In the genomic region with DNA sequence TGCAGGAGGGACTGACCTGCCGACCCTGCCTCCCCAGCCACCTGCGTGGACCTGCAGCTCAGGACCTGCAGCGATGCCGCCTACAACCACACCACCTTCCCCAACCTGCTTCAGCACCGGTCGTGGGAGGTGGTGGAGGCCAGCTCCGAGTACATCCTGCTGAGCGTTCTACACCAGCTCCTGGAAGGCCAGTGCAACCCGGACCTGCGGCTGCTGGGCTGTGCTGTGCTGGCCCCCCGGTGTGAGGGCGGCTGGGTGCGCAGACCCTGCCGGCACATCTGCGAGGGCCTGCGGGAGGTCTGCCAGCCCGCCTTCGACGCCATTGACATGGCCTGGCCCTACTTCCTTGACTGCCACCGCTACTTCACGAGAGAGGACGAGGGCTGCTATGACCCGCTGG, we compare ENCODE assay signal across 24 cellular contexts. TPM values are rescaled to one million over a fixed set of nuclear protein-coding genes. Genes with fewer than 3 reads are reported as not detected.
DNase-seq lines count a peak whose midpoint lies in the region; ATAC-seq, FAIRE-seq and TF ChIP-seq lines count a peak whose summit lies in the region.
"Had no signal": no experiment of that assay in that cellular context is flagged by ENCODE, and none has a peak within 500 bp of the region (broad histone marks: within the 10 kb centered on the region; RNA-seq: fewer than 3 reads in every experiment).

No MANE protein-coding gene starts in this region.

- H3K79me2 ChIP-seq in H1 (ENCODE audit: control insufficient read depth in 1 of 2, insufficient read depth in 2 of 2, low read length in 2 of 2): peaks cover 0 to 9% of the 10 kb centered on the region in 2 experiments; a peak in 1 of 4 replicates

- DNase-seq in H1 (ENCODE audit: low read depth in 1 of 2, low spot score in 2 of 2) (no peak), NCI-H748 (lab: John Stamatoyannopoulos, UW; ENCODE audit: unreplicated experiment) (no peak)
- no peak for DNase-seq in natural killer cell treated with Interleukin-12 subunit alpha and Interleukin-12 subunit beta and Interleukin-15 and Interleukin-18, amount 100 ng/mL, for 72 hours (ENCODE audit: low spot score)
- DNase-seq: 8988T; ACHN; AML-193; BE2C; Caco-2; CD4-positive, CD25-positive, alpha-beta regulatory T cell; CD8-positive, alpha-beta T cell; DMS153; DND-41; GM23248; H9; HFFc6 had no signal

- no peak for TF ChIP-seq EP300 in H1 (IDR thresholded peaks at IDR 0.05; ENCODE audit: borderline replicate concordance in 1 of 2, low read depth in 2 of 2, low read length in 2 of 2)

- H3K27ac Mint-ChIP-seq in natural killer cell treated with Interleukin-12 subunit alpha and Interleukin-12 subunit beta and Interleukin-15 and Interleukin-18, amount 100 ng/mL, for 72 hours: no peak overlapping the region
- H3K27ac Mint-ChIP-seq: CD4-positive, CD25-positive, alpha-beta regulatory T cell; CD8-positive, alpha-beta T cell; HFFc6 had no signal

- H3K27me3 ChIP-seq in BLaER1 (0 out of 2 replicates have a peak, but pooled peaks cover 4% of the 10 kb centered on the region), H1 (replicated peaks in 1 of 4; ENCODE audit: control insufficient read depth in 3 of 4, extremely low read depth in 1 of 4, insufficient read depth in 3 of 4, low read length in 3 of 4) (no peaks in the 10 kb centered on the region)

- H3K23ac ChIP-seq in H1 (ENCODE audit: insufficient read length): no peak overlapping the region

- peaks cover 6% of the 10 kb centered on the region; the same call in 1 of the 2 replicates for H3K79me1 ChIP-seq in H1 (ENCODE audit: low read depth, low read length)

- peaks cover 4% of the 10 kb centered on the region; the same call in 1 of the 2 replicates for H3K23me2 ChIP-seq in H1 (ENCODE audit: low read depth, low read length)

- H4K20me1 ChIP-seq in BLaER1 (no peaks in the 10 kb centered on the region), H1 (replicated peaks in 1 of 2; ENCODE audit: control insufficient read depth in 1 of 2, insufficient read depth in 2 of 2, low read length in 2 of 2) (peaks cover 6 to 21% of the 10 kb centered on the region in 2 experiments)

- WGBS in H1 (ENCODE audit: extremely low coverage in 1 of 2, insufficient coverage in 1 of 2, insufficient read length in 1 of 2, insufficient replicate concordance in 2 of 2, low coverage in 1 of 2, low lambda C conversion rate in 2 of 2, missing lambda C conversion rate in 1 of 2), 2 experiments: 88% methylated on average over 21 of the region's 23 CpGs; no CpG with 5 or more reads in 1 of the 2 experiments

- no peak overlapping the region for H3K14ac ChIP-seq in H1 (ENCODE audit: insufficient read length)

- no peak overlapping the region for H2AK5ac ChIP-seq in H1 (ENCODE audit: low read depth, low read length)

- H2BK120ac ChIP-seq in H1 (replicated peaks; ENCODE audit: low read depth, low read length): no peak overlapping the region

- no peaks in the 10 kb centered on the region for H3K4me1 Mint-ChIP-seq in natural killer cell treated with Interleukin-12 subunit alpha and Interleukin-12 subunit beta and Interleukin-15 and Interleukin-18, amount 100 ng/mL, for 72 hours (ENCODE audit: low read depth in 2 of 2)
- H3K4me1 Mint-ChIP-seq: CD4-positive, CD25-positive, alpha-beta regulatory T cell; H9 had no signal

- no peak overlapping the region for H3K4me3 Mint-ChIP-seq in natural killer cell treated with Interleukin-12 subunit alpha and Interleukin-12 subunit beta and Interleukin-15 and Interleukin-18, amount 100 ng/mL, for 72 hours
- H3K4me3 Mint-ChIP-seq: CD4-positive, CD25-positive, alpha-beta regulatory T cell; CD8-positive, alpha-beta T cell; H9; HFFc6 had no signal

- no peak for TF ChIP-seq CTCF in HEK293 (tag by site-specific recombination; IDR thresholded peaks at IDR 0.05)
- no peak for TF ChIP-seq CTCF in H1 (IDR thresholded peaks at IDR 0.05; ENCODE audit: control extremely low read depth in 1 of 3, insufficient read depth in 1 of 3, low read depth in 1 of 3, low read length in 3 of 3)

- no peak overlapping the region for H4K5ac ChIP-seq in H1 (ENCODE audit: insufficient read length, low read depth, low read length)

- no peak overlapping the region for H2AFZ ChIP-seq in H1 (ENCODE audit: low read length)
- H2AFZ ChIP-seq: GM23248 had no signal

- no peaks in the 10 kb centered on the region for H3K36me3 Mint-ChIP-seq in natural killer cell treated with Interleukin-12 subunit alpha and Interleukin-12 subunit beta and Interleukin-15 and Interleukin-18, amount 100 ng/mL, for 72 hours
- H3K36me3 Mint-ChIP-seq: CD4-positive, CD25-positive, alpha-beta regulatory T cell; CD8-positive, alpha-beta T cell had no signal

- peak overlapping the region; percentile 44; the same call in 1 of the 2 replicates for H2BK5ac ChIP-seq in H1 (ENCODE audit: low read depth, low read length)

- no peak overlapping the region for H3K18ac ChIP-seq in H1 (ENCODE audit: extremely low read depth, low read length)

- CTCF ChIA-PET in HEK293 (lab: Yijun Ruan, JAX) (no interaction called here), H1 (lab: Charles Lee; ENCODE audit: partially characterized antibody) (interaction anchor here (0.8 to 2.1 kb wide), 2 partner anchors 133 to 433 kb away, joined by 3 to 11 read pairs; no protein-coding TSS in a partner anchor)

- no peak for ATAC-seq in natural killer cell treated with Interleukin-12 subunit alpha and Interleukin-12 subunit beta and Interleukin-15 and Interleukin-18, amount 100 ng/mL, for 72 hours
- no peak for ATAC-seq in HG03025 (IDR thresholded peaks at IDR 0.05; ENCODE audit: low FRiP score, unreplicated experiment)
- ATAC-seq: A549; CD8-positive, alpha-beta T cell; HCT116 had no signal

- H3K4me3 ChIP-seq in BLaER1 (no peak overlapping the region), HEK293 (ENCODE audit: low read depth, low read length) (no peak overlapping the region), H1 (ENCODE audit: extremely low read depth in 1 of 4, insufficient read depth in 2 of 4, low read depth in 3 of 4, low read length in 4 of 4) (no peak overlapping the region)
- H3K4me3 ChIP-seq: A549, GM23248 had no signal

- peak overlapping the region; percentile 82 for H3K4me2 ChIP-seq in BLaER1
- no peak overlapping the region for H3K4me2 ChIP-seq in H1 (ENCODE audit: insufficient read depth in 1 of 2, low read depth in 2 of 2, low read length in 2 of 2)
- H3K4me2 ChIP-seq: A549 had no signal

- TF ChIP-seq POLR2A in H1 (IDR thresholded peaks at IDR 0.05; ENCODE audit: control extremely low read depth in 1 of 2, low read depth in 2 of 2, low read length in 2 of 2): no peak

- H2BK12ac ChIP-seq in H1 (ENCODE audit: low read depth, low read length): no peak overlapping the region

- H3K9me3 ChIP-seq in BLaER1 (no peaks in the 10 kb centered on the region), HEK293 (ENCODE audit: control insufficient read depth, insufficient read depth, low read depth, low read length) (no peaks in the 10 kb centered on the region), H1 (ENCODE audit: insufficient read depth in 2 of 2, low read depth in 1 of 2, low read length in 1 of 2) (no peaks in the 10 kb centered on the region)
- H3K9me3 ChIP-seq: A549, BE2C, Caco-2 had no signal

- no peak for TF ChIP-seq RAD21 in H1 (IDR thresholded peaks at IDR 0.05 in 1 of 2, conservative IDR thresholded peaks at IDR 0.05 in 1 of 2; ENCODE audit: low read depth in 2 of 2, low read length in 2 of 2)

- no peaks in the 10 kb centered on the region for H3K9me3 Mint-ChIP-seq in natural killer cell treated with Interleukin-12 subunit alpha and Interleukin-12 subunit beta and Interleukin-15 and Interleukin-18, amount 100 ng/mL, for 72 hours
- H3K9me3 Mint-ChIP-seq: CD4-positive, CD25-positive, alpha-beta regulatory T cell; CD8-positive, alpha-beta T cell; H9; HFFc6 had no signal

- H3K56ac ChIP-seq in H1 (replicated peaks; ENCODE audit: insufficient read length, low read depth, low read length): no peak overlapping the region

- no peak overlapping the region; the same call in 1 of the 2 replicates for H4K8ac ChIP-seq in H1 (ENCODE audit: extremely low read depth, insufficient read depth, low read length)

- H2BK15ac ChIP-seq in H1 (ENCODE audit: low read length): no peak overlapping the region

- POLR2A ChIA-PET in HEK293 (lab: Yijun Ruan, JAX) (no interaction called here), H1 (lab: Charles Lee; ENCODE audit: partially characterized antibody) (interaction anchor here (0.6 to 3.2 kb wide), 2 partner anchors 8 to 155 kb away, joined by 3 to 12 read pairs; a partner anchor contains a TSS)

- peaks cover 88% of the 10 kb centered on the region for H3K4me1 ChIP-seq in BLaER1
- no peaks in the 10 kb centered on the region for H3K4me1 ChIP-seq in HEK293 (ENCODE audit: control insufficient read depth, insufficient read depth, low read length)
- H3K4me1 ChIP-seq in H1 (replicated peaks in 1 of 4; ENCODE audit: control insufficient read depth in 3 of 4, insufficient read depth in 4 of 4, low read length in 3 of 4): no peaks in the 10 kb centered on the region
- H3K4me1 ChIP-seq: A549, BE2C, Caco-2 had no signal

- no peak overlapping the region for H3K4ac ChIP-seq in H1 (replicated peaks; ENCODE audit: insufficient read length, low read depth, low read length)

- FAIRE-seq in H1 (lab: Jason Lieb, UNC): no peak
- FAIRE-seq: A549, G401.6, GM12892 had no signal

- no peaks in the 10 kb centered on the region for H3K36me3 ChIP-seq in BLaER1
- H3K36me3 ChIP-seq in HEK293 (ENCODE audit: control insufficient read depth in 2 of 2, insufficient read depth in 1 of 2, low read length in 2 of 2): no peaks in the 10 kb centered on the region
- H3K36me3 ChIP-seq in H1 (ENCODE audit: control insufficient read depth in 2 of 4, insufficient read depth in 4 of 4, low read length in 3 of 4): peaks cover 0 to 15% (median 7%) of the 10 kb centered on the region in 4 experiments; a peak in 4 of 8 replicates
- H3K36me3 ChIP-seq: BE2C had no signal

- H3K27ac ChIP-seq in BLaER1 (peak overlapping the region; percentile 86), HEK293 (ENCODE audit: extremely low read depth, low read depth, low read length) (no peak overlapping the region), H1 (ENCODE audit: low read depth, low read length) (no peak overlapping the region)
- H3K27ac ChIP-seq: A549, C4-2B, GM23248 had no signal

- H3K9ac ChIP-seq in BLaER1 (no peak overlapping the region), H1 (replicated peaks in 1 of 4; ENCODE audit: extremely low read depth in 1 of 4, low read depth in 3 of 4, low read length in 3 of 4) (no peak overlapping the region)
- H3K9ac ChIP-seq: GM23248 had no signal

- no peaks in the 10 kb centered on the region for H3K27me3 Mint-ChIP-seq in natural killer cell treated with Interleukin-12 subunit alpha and Interleukin-12 subunit beta and Interleukin-15 and Interleukin-18, amount 100 ng/mL, for 72 hours
- H3K27me3 Mint-ChIP-seq: CD4-positive, CD25-positive, alpha-beta regulatory T cell had no signal

- no peak overlapping the region for H4K91ac ChIP-seq in H1 (replicated peaks; ENCODE audit: insufficient read length, low read length)

- H2BK20ac ChIP-seq in H1 (ENCODE audit: low read length): no peak overlapping the region

RNA-seq across cellular contexts. Expression of a gene that starts 8.5 kb away (rescaled TPM):
- 28.8 and 31.5 TPM in 2 replicates for total RNA-seq in H1 (2021; fragmentation: NEBNext Ultra II Directional; extraction: Animal tissue kit (Norgen Biotek cat#: 25700))
- polyA plus RNA-seq in H1 (2011; rRNA removed): 40.7 and 67.4 TPM in 2 replicates
- 38.3 TPM for polyA plus RNA-seq in H1 (2011; cell fraction: cytosol; rRNA removed)
- polyA plus RNA-seq in H1 (2011; cell fraction: nucleus; rRNA removed): 98.5 TPM
- polyA plus RNA-seq in H1 (2012, experiment 1 of 2): 29.4 to 44.2 TPM (median 42.1 TPM) in 4 replicates
- polyA plus RNA-seq in H1 (2012, experiment 2 of 2): 35.2 TPM
- polyA plus RNA-seq in H1 (2013, experiment 1 of 2): 26.2 TPM
- polyA plus RNA-seq in H1 (2013, experiment 2 of 2): 24.4 TPM
- 12.0 and 13.2 TPM in 2 replicates for polyA minus RNA-seq in H1 (2011; rRNA and poly(A)+ RNA removed)
- 20.3 TPM for polyA minus RNA-seq in H1 (2011; cell fraction: cytosol; rRNA and poly(A)+ RNA removed)
- polyA minus RNA-seq in H1 (2011; cell fraction: nucleus; rRNA and poly(A)+ RNA removed): 32.0 TPM
- total RNA-seq in natural killer cell treated with Interleukin-12 subunit alpha and Interleukin-12 subunit beta and Interleukin-15 and Interleukin-18, amount 100 ng/mL, for 72 hours: not detected
- total RNA-seq: CD4-positive, CD25-positive, alpha-beta regulatory T cell; CD8-positive, alpha-beta T cell had no signal
- polyA plus RNA-seq: CD4-positive, CD25-positive, alpha-beta regulatory T cell had no signal

RNA-seq across cellular contexts. Expression of a gene that starts 20.9 kb away (rescaled TPM):
- total RNA-seq in H1 (2021; fragmentation: NEBNext Ultra II Directional; extraction: Animal tissue kit (Norgen Biotek cat#: 25700)): 3.0 and 3.3 TPM in 2 replicates
- polyA plus RNA-seq in H1 (2011; rRNA removed): 1.0 and 2.2 TPM in 2 replicates
- 1.6 TPM for polyA plus RNA-seq in H1 (2011; cell fraction: cytosol; rRNA removed)
- 10.5 TPM for polyA plus RNA-seq in H1 (2011; cell fraction: nucleus; rRNA removed)
- 1.7 to 2.0 TPM (median 1.9 TPM) in 4 replicates for polyA plus RNA-seq in H1 (2012, experiment 1 of 2)
- polyA plus RNA-seq in H1 (2012, experiment 2 of 2): 0.84 TPM
- 0.75 TPM for polyA plus RNA-seq in H1 (2013, experiment 1 of 2)
- 0.68 TPM for polyA plus RNA-seq in H1 (2013, experiment 2 of 2)
- 1.8 and 3.0 TPM in 2 replicates for polyA minus RNA-seq in H1 (2011; rRNA and poly(A)+ RNA removed)
- 0.59 TPM for polyA minus RNA-seq in H1 (2011; cell fraction: cytosol; rRNA and poly(A)+ RNA removed)
- 8.6 TPM for polyA minus RNA-seq in H1 (2011; cell fraction: nucleus; rRNA and poly(A)+ RNA removed)
- total RNA-seq in natural killer cell treated with Interleukin-12 subunit alpha and Interleukin-12 subunit beta and Interleukin-15 and Interleukin-18, amount 100 ng/mL, for 72 hours: not detected
- total RNA-seq: CD4-positive, CD25-positive, alpha-beta regulatory T cell; CD8-positive, alpha-beta T cell; GM23248; H4 had no signal
- polyA plus RNA-seq: CD4-positive, CD25-positive, alpha-beta regulatory T cell had no signal

Comparison
In these comparisons a context has a peak if more than half of its experiments do, and no peak if none do; other contexts are left out.
1. RNA of a gene that starts 8.5 kb away (total RNA-seq): 28.8 to 31.5 TPM in H1; not detected in natural killer cell treated with Interleukin-12 subunit alpha and Interleukin-12 subunit beta and Interleukin-15 and Interleukin-18, amount 100 ng/mL, for 72 hours; every median in the first group is over 10 times any median in the second.